1 cellular context compared by ENCODE assay signal in genomic region chr1:20198918-20199317, GRCh38.
TF ChIP-seq lines count a peak whose summit lies in the region.

No MANE protein-coding gene starts in this region.

TF ChIP-seq in HepG2, 621 proteins besides CTCF, POLR2A, EP300 and RAD21:
- TF ChIP-seq BCL6 (CRISPR knock-in tag; IDR thresholded peaks at IDR 0.05) (peak; percentile 88), ZNF563 (CRISPR knock-in tag; IDR thresholded peaks at IDR 0.05) (no peak), ZNF253 (CRISPR knock-in tag; IDR thresholded peaks at IDR 0.05; ENCODE audit: borderline replicate concordance) (no peak), MED8 (CRISPR knock-in tag; IDR thresholded peaks at IDR 0.05; ENCODE audit: insufficient replicate concordance) (no peak)
